Comparison of ENCODE assay signal across 8 cellular contexts in the genomic region with DNA sequence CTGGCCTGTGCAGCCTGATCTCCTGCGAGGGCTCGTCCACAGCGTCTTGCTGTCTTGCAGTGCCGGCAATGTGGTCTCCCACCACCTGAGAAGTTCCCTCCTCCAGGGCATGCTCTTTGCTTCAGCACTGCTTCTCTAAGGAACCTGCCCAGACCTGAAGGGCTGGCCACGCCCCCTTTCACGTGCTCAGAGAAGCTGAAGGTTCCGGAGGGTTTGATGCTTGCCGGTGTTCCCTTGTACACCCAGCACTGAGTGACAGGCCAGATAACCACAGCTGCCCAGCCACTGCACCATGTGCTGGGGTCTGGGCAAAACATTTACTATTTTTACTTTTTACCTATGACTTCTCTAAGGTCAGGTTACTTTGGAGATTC. TPM values are rescaled to one million over a fixed set of nuclear protein-coding genes. Genes with fewer than 3 reads are reported as not detected.
DNase-seq lines count a peak whose midpoint lies in the region; ATAC-seq, FAIRE-seq and TF ChIP-seq lines count a peak whose summit lies in the region.

No MANE protein-coding gene starts in this region.

- no peak overlapping the region for H2BK12ac ChIP-seq in mesenchymal stem cell (ENCODE audit: low read length in 2 of 2)

- H3K4me1 ChIP-seq in astrocyte (ENCODE audit: insufficient read depth, low read length) (no peaks in the 10 kb centered on the region), mesenchymal stem cell (ENCODE audit: control insufficient read depth, insufficient read depth, low read depth, low read length) (peaks cover 14% of the 10 kb centered on the region)

- peaks cover 34% of the 10 kb centered on the region for H3K79me2 ChIP-seq in astrocyte (ENCODE audit: insufficient read depth, low read length)

- peaks cover 51% of the 10 kb centered on the region for H4K20me1 ChIP-seq in astrocyte (ENCODE audit: insufficient read depth, low read length)

- H3K14ac ChIP-seq in mesenchymal stem cell (ENCODE audit: low read length in 2 of 2), result peak overlapping the region in 1 of 2 experiments; percentile 4

- no peak overlapping the region for H3K27ac Mint-ChIP-seq in astrocyte (ENCODE audit: unreplicated experiment)
- H3K27ac Mint-ChIP-seq in stimulated activated effector memory CD8-positive, alpha-beta T cell treated with anti-CD3 and anti-CD28 coated beads, Interleukin-12 subunit alpha, Interleukin-12 subunit beta, amount 100 ng/mL, for 72 hours, result no peak overlapping the region

- ATAC-seq in GM21423 (IDR thresholded peaks at IDR 0.05; ENCODE audit: unreplicated experiment), result peak; percentile 30
- no peak for ATAC-seq in stimulated activated effector memory CD8-positive, alpha-beta T cell treated with anti-CD3 and anti-CD28 coated beads, Interleukin-12 subunit alpha, Interleukin-12 subunit beta, amount 100 ng/mL, for 72 hours
- no peak for ATAC-seq in GM21576 (IDR thresholded peaks at IDR 0.05; ENCODE audit: unreplicated experiment)
- no peak for ATAC-seq in GM19324 (IDR thresholded peaks at IDR 0.05; ENCODE audit: low FRiP score, unreplicated experiment)

- WGBS in mesenchymal stem cell, result 34% methylated on average over 8 of the region's 8 CpGs

- DNase-seq in SW480 (ENCODE audit: low spot score), result peak; percentile 28
- DNase-seq in astrocyte (ENCODE audit: low read depth), result no peak
- DNase-seq in mesenchymal stem cell, result peak; percentile 12
- DNase-seq in stimulated activated effector memory CD8-positive, alpha-beta T cell treated with anti-CD3 and anti-CD28 coated beads, Interleukin-12 subunit alpha, Interleukin-12 subunit beta, amount 100 ng/mL, for 72 hours (ENCODE audit: low spot score in 2 of 2), result peak; percentile 11 to 55
- DNase-seq in Ammon's horn (ENCODE audit: low spot score), result no peak

- no peak overlapping the region for H4K91ac ChIP-seq in mesenchymal stem cell (ENCODE audit: low read length)

- no peaks in the 10 kb centered on the region for H3K9me3 Mint-ChIP-seq in astrocyte (ENCODE audit: unreplicated experiment)
- no peaks in the 10 kb centered on the region for H3K9me3 Mint-ChIP-seq in stimulated activated effector memory CD8-positive, alpha-beta T cell treated with anti-CD3 and anti-CD28 coated beads, Interleukin-12 subunit alpha, Interleukin-12 subunit beta, amount 100 ng/mL, for 72 hours

- H3K4ac ChIP-seq in mesenchymal stem cell (ENCODE audit: low read depth in 1 of 2, low read length in 2 of 2), result no peak overlapping the region

- no peak overlapping the region for H3K4me2 ChIP-seq in astrocyte (ENCODE audit: low read length)
- no peak overlapping the region for H3K4me2 ChIP-seq in mesenchymal stem cell (ENCODE audit: low read length, poor library complexity, severe bottlenecking)

- H3K36me3 ChIP-seq in astrocyte (ENCODE audit: insufficient read depth, low read length), result peaks cover 13% of the 10 kb centered on the region
- peaks cover 19 to 29% of the 10 kb centered on the region in 2 experiments for H3K36me3 ChIP-seq in mesenchymal stem cell (ENCODE audit: control insufficient read depth in 1 of 2, insufficient read depth in 2 of 2, low read depth in 1 of 2, low read length in 2 of 2)

- no peak overlapping the region for H2BK120ac ChIP-seq in mesenchymal stem cell (ENCODE audit: low read depth, low read length)

- no peak overlapping the region for H3K18ac ChIP-seq in mesenchymal stem cell (ENCODE audit: low read depth in 1 of 2, low read length in 2 of 2)

- H3K27me3 ChIP-seq in astrocyte (ENCODE audit: insufficient read depth, low read length) (no peaks in the 10 kb centered on the region), mesenchymal stem cell (ENCODE audit: control insufficient read depth in 1 of 2, insufficient read depth in 1 of 2, low read length in 2 of 2) (no peaks in the 10 kb centered on the region)

- H3K27me3 Mint-ChIP-seq in astrocyte (ENCODE audit: low read depth, unreplicated experiment), result no peaks in the 10 kb centered on the region

- H3K9me3 ChIP-seq in astrocyte (ENCODE audit: insufficient read depth, low read depth, low read length) (no peaks in the 10 kb centered on the region), mesenchymal stem cell (ENCODE audit: control insufficient read depth, low read length) (no peaks in the 10 kb centered on the region)

- no peak overlapping the region for H3K9ac ChIP-seq in astrocyte (ENCODE audit: low read length)
- H3K9ac ChIP-seq in mesenchymal stem cell (ENCODE audit: low read length), result no peak overlapping the region

- H2AK5ac ChIP-seq in mesenchymal stem cell (ENCODE audit: low read length, severe bottlenecking), result no peak overlapping the region

- H3K36me3 Mint-ChIP-seq in astrocyte (ENCODE audit: low read depth, unreplicated experiment), result peaks cover 16% of the 10 kb centered on the region
- peaks cover 51% of the 10 kb centered on the region for H3K36me3 Mint-ChIP-seq in stimulated activated effector memory CD8-positive, alpha-beta T cell treated with anti-CD3 and anti-CD28 coated beads, Interleukin-12 subunit alpha, Interleukin-12 subunit beta, amount 100 ng/mL, for 72 hours

- no peak overlapping the region for H2BK5ac ChIP-seq in mesenchymal stem cell (ENCODE audit: low read depth, low read length, poor library complexity, severe bottlenecking)

- peaks cover 20% of the 10 kb centered on the region for H3K79me1 ChIP-seq in mesenchymal stem cell (replicated peaks; ENCODE audit: low read length, poor library complexity, severe bottlenecking)

- H2BK15ac ChIP-seq in mesenchymal stem cell (ENCODE audit: low read depth, poor library complexity, severe bottlenecking), result no peak overlapping the region

- FAIRE-seq in astrocyte (lab: Jason Lieb, UNC), result no peak

- H2AFZ ChIP-seq in astrocyte (ENCODE audit: low read depth, low read length) (no peak overlapping the region), mesenchymal stem cell (ENCODE audit: low read depth, low read length) (no peak overlapping the region)

- H3K4me3 ChIP-seq in astrocyte (ENCODE audit: insufficient read depth, low read depth, low read length) (no peak overlapping the region), mesenchymal stem cell (ENCODE audit: insufficient read depth in 1 of 2, low read depth in 1 of 2, low read length in 2 of 2) (no peak overlapping the region)

- peak overlapping the region; percentile 71 for H3K4me3 Mint-ChIP-seq in astrocyte (ENCODE audit: unreplicated experiment)
- no peak overlapping the region for H3K4me3 Mint-ChIP-seq in stimulated activated effector memory CD8-positive, alpha-beta T cell treated with anti-CD3 and anti-CD28 coated beads, Interleukin-12 subunit alpha, Interleukin-12 subunit beta, amount 100 ng/mL, for 72 hours

- no peak overlapping the region for H3K23ac ChIP-seq in mesenchymal stem cell (ENCODE audit: low read length in 2 of 2)

- TF ChIP-seq CTCF in astrocyte (IDR thresholded peaks at IDR 0.05; ENCODE audit: insufficient read depth, low read depth, low read length), result no peak

- peaks cover 12% of the 10 kb centered on the region for H3K4me1 Mint-ChIP-seq in astrocyte (ENCODE audit: low read depth, unreplicated experiment)
- H3K4me1 Mint-ChIP-seq in stimulated activated effector memory CD8-positive, alpha-beta T cell treated with anti-CD3 and anti-CD28 coated beads, Interleukin-12 subunit alpha, Interleukin-12 subunit beta, amount 100 ng/mL, for 72 hours, result peaks cover 19% of the 10 kb centered on the region

- no peak overlapping the region for H4K8ac ChIP-seq in mesenchymal stem cell (ENCODE audit: low read length)

- H3K27ac ChIP-seq in astrocyte (ENCODE audit: low read depth, low read length), result no peak overlapping the region
- no peak overlapping the region for H3K27ac ChIP-seq in mesenchymal stem cell (ENCODE audit: low read length, poor library complexity, severe bottlenecking)

RNA-seq across cellular contexts. Expression of a gene that starts 1.7 kb away (rescaled TPM):
- 35.8 and 37.7 TPM in 2 replicates for total RNA-seq in astrocyte
- polyA plus RNA-seq in mesenchymal stem cell (2013, experiment 1 of 2), result 16.6 TPM
- polyA plus RNA-seq in mesenchymal stem cell (2013, experiment 2 of 2), result 17.1 TPM

RNA-seq across cellular contexts. Expression of a gene that starts 26.1 kb away (rescaled TPM):
- 30.5 and 32.2 TPM in 2 replicates for total RNA-seq in astrocyte
- 10.9 TPM for polyA plus RNA-seq in mesenchymal stem cell (2013, experiment 1 of 2)
- polyA plus RNA-seq in mesenchymal stem cell (2013, experiment 2 of 2), result 10.8 TPM

RNA-seq across cellular contexts. Expression of a gene that starts 48.7 kb away (rescaled TPM):
- 40.9 and 41.8 TPM in 2 replicates for total RNA-seq in astrocyte
- 13.7 TPM for polyA plus RNA-seq in mesenchymal stem cell (2013, experiment 1 of 2)
- polyA plus RNA-seq in mesenchymal stem cell (2013, experiment 2 of 2), result 14.0 TPM

Comparison
In these comparisons a context has a peak if more than half of its experiments do, and no peak if none do; other contexts are left out.
1. DNase-seq: peak in SW480 (single experiment), mesenchymal stem cell (single experiment) and stimulated activated effector memory CD8-positive, alpha-beta T cell treated with anti-CD3 and anti-CD28 coated beads, Interleukin-12 subunit alpha, Interleukin-12 subunit beta, amount 100 ng/mL, for 72 hours (2 of 2); none in astrocyte (single experiment) and Ammon's horn (single experiment).